In genomic region chr5:178120661-178121357, GRCh38 we compare ENCODE assay signal across 8 cellular contexts. TPM values are rescaled to one million over a fixed set of nuclear protein-coding genes. Genes with fewer than 3 reads are reported as not detected.
DNase-seq lines count a peak whose midpoint lies in the region; ATAC-seq lines count a peak whose summit lies in the region.

No MANE protein-coding gene starts in this region.

- H3K4me1 Mint-ChIP-seq in activated naive CD8-positive, alpha-beta T cell treated with anti-CD3 and anti-CD28 coated beads, Interleukin-2, amount 10 ng/mL, durations not matched to agents 7 days and 5 days: peaks cover 19% of the 10 kb centered on the region
- H3K4me1 Mint-ChIP-seq in immature natural killer cell: peaks cover 23 to 29% of the 10 kb centered on the region in 2 donors

- H3K9me3 Mint-ChIP-seq in activated naive CD8-positive, alpha-beta T cell treated with anti-CD3 and anti-CD28 coated beads, Interleukin-2, amount 10 ng/mL, durations not matched to agents 7 days and 5 days: no peaks in the 10 kb centered on the region
- H3K9me3 Mint-ChIP-seq in immature natural killer cell: peaks cover 0 to 2% (median 0%) of the 10 kb centered on the region in 6 donors

- H3K27me3 Mint-ChIP-seq in activated naive CD8-positive, alpha-beta T cell treated with anti-CD3 and anti-CD28 coated beads, Interleukin-2, amount 10 ng/mL, durations not matched to agents 7 days and 5 days: peaks cover 4% of the 10 kb centered on the region
- H3K27me3 Mint-ChIP-seq in immature natural killer cell (ENCODE audit: low read depth in 3 of 3): peaks cover 22 to 36% (median 30%) of the 10 kb centered on the region in 3 donors

- peaks cover 2% of the 10 kb centered on the region for H3K36me3 Mint-ChIP-seq in activated naive CD8-positive, alpha-beta T cell treated with anti-CD3 and anti-CD28 coated beads, Interleukin-2, amount 10 ng/mL, durations not matched to agents 7 days and 5 days
- H3K36me3 Mint-ChIP-seq in immature natural killer cell: no peaks in the 10 kb centered on the region

- no peak overlapping the region for H3K4me3 Mint-ChIP-seq in activated naive CD8-positive, alpha-beta T cell treated with anti-CD3 and anti-CD28 coated beads, Interleukin-2, amount 10 ng/mL, durations not matched to agents 7 days and 5 days
- H3K4me3 Mint-ChIP-seq in immature natural killer cell: peak overlapping the region in 3 of 5 donors; percentile 18 to 48 (median 38)

- DNase-seq in NCI-H1105 treated with DMSO at 0.1 percent for 48 hours (lab: John Stamatoyannopoulos, UW) (peak; percentile 84), T follicular helper cell (ENCODE audit: low read depth) (peak; percentile 79), immature natural killer cell (peak; percentile 67 to 74 (median 72)), DMS114 treated with DMSO at 0.1 percent for 48 hours (lab: John Stamatoyannopoulos, UW; ENCODE audit: unreplicated experiment) (no peak)
- peak; percentile 84 for DNase-seq in activated naive CD8-positive, alpha-beta T cell treated with anti-CD3 and anti-CD28 coated beads, Interleukin-2, amount 10 ng/mL, durations not matched to agents 7 days and 5 days
- peak; percentile 77 to 81 for DNase-seq in stimulated activated CD4-positive, alpha-beta T cell treated with anti-CD3 and anti-CD28 coated beads, Interleukin-15, amount 100 ng/mL, for 48 hours (ENCODE audit: low read depth in 2 of 2)

- POLR2A ChIA-PET in activated naive CD8-positive, alpha-beta T cell treated with anti-CD3 and anti-CD28 coated beads, Interleukin-2, amount 10 ng/mL, durations not matched to agents 7 days and 5 days (lab: Charles Lee): interaction anchor here (0.6 to 3.2 kb wide), 9 partner anchors 10 to 545 kb away, joined by 3 to 11 read pairs (median 4); partner anchors contain the start of genes HNRNPAB and RMND5B

- ATAC-seq in GM18502 (IDR thresholded peaks at IDR 0.05; ENCODE audit: poor library complexity, unreplicated experiment): peak; percentile 80
- peak; percentile 85 for ATAC-seq in HG02759 (IDR thresholded peaks at IDR 0.05; ENCODE audit: unreplicated experiment)
- peak; percentile 93 for ATAC-seq in activated naive CD8-positive, alpha-beta T cell treated with anti-CD3 and anti-CD28 coated beads, Interleukin-2, amount 10 ng/mL, durations not matched to agents 7 days and 5 days (ENCODE audit: low read depth)

- peak overlapping the region; percentile 45 for H3K27ac Mint-ChIP-seq in activated naive CD8-positive, alpha-beta T cell treated with anti-CD3 and anti-CD28 coated beads, Interleukin-2, amount 10 ng/mL, durations not matched to agents 7 days and 5 days
- H3K27ac Mint-ChIP-seq in immature natural killer cell: peak overlapping the region in 4 of 6 donors; percentile 72 to 83 (median 82)

RNA-seq across cellular contexts. Expression of gene N4BP3, which starts 7.5 kb away (rescaled TPM):
- total RNA-seq in activated naive CD8-positive, alpha-beta T cell treated with anti-CD3 and anti-CD28 coated beads, Interleukin-2, amount 10 ng/mL, durations not matched to agents 7 days and 5 days: 1 to 10 TPM; 5.3 to 5.4 TPM
- polyA plus RNA-seq in immature natural killer cell: under 1 TPM in 2 of 3 donors, not detected in 1; 0.07 to 0.10 TPM

RNA-seq across cellular contexts. Expression of gene RMND5B, which starts 10.0 kb away (rescaled TPM):
- 10 to 100 TPM; 11.4 to 12.5 TPM for total RNA-seq in activated naive CD8-positive, alpha-beta T cell treated with anti-CD3 and anti-CD28 coated beads, Interleukin-2, amount 10 ng/mL, durations not matched to agents 7 days and 5 days
- polyA plus RNA-seq in immature natural killer cell: 10 to 100 TPM; 10.0 to 12.4 (median 11.8) TPM

RNA-seq across cellular contexts. Expression of gene NHP2, which starts 32.9 kb away (rescaled TPM):
- 100 to 1,000 TPM; 113 to 124 TPM for total RNA-seq in activated naive CD8-positive, alpha-beta T cell treated with anti-CD3 and anti-CD28 coated beads, Interleukin-2, amount 10 ng/mL, durations not matched to agents 7 days and 5 days
- 100 to 1,000 TPM; 163 to 196 (median 195) TPM for polyA plus RNA-seq in immature natural killer cell
